In the genomic region with DNA sequence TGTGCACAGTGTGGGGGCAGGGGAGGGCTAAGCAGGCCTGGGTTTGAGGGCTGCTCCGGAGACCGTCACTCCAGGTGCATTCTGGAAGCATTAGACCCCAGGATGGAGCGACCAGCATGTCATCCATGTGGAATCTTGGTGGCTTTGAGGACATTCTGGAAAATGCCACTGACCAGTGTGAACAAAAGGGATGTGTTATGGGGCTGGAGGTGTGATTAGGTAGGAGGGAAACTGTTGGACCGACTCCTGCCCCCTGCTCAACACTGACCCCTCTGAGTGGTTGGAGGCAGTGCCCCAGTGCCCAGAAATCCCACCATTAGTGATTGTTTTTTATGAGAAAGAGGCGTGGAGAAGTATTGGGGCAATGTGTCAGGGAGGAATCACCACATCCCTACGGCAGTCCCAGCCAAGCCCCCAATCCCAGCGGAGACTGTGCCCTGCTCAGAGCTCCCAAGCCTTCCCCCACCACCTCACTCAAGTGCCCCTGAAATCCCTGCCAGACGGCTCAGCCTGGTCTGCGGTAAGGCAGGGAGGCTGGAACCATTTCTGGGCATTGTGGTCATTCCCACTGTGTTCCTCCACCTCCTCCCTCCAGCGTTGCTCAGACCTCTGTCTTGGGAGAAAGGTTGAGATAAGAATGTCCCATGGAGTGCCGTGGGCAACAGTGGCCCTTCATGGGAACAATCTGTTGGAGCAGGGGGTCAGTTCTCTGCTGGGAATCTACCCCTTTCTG, we compare ENCODE assay signal across 1 cellular context.
TF ChIP-seq lines count a peak whose summit lies in the region.

No MANE protein-coding gene starts in this region.

TF ChIP-seq in HepG2, 621 proteins besides CTCF, POLR2A, EP300 and RAD21 (continued from another document and continues in another):
- TF ChIP-seq, protein P1, sequence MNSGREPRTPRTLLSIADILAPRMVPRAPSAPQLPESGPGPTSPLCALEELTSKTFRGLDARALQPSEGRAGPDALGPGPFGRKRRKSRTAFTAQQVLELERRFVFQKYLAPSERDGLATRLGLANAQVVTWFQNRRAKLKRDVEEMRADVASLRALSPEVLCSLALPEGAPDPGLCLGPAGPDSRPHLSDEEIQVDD (CRISPR knock-in tag; IDR thresholded peaks at IDR 0.05; ENCODE audit: borderline replicate concordance): no peak
- peak; percentile 47 for TF ChIP-seq RBM39 (IDR thresholded peaks at IDR 0.05; ENCODE audit: low read depth, low read length, poor library complexity, severe bottlenecking)
- TF ChIP-seq, protein P2, sequence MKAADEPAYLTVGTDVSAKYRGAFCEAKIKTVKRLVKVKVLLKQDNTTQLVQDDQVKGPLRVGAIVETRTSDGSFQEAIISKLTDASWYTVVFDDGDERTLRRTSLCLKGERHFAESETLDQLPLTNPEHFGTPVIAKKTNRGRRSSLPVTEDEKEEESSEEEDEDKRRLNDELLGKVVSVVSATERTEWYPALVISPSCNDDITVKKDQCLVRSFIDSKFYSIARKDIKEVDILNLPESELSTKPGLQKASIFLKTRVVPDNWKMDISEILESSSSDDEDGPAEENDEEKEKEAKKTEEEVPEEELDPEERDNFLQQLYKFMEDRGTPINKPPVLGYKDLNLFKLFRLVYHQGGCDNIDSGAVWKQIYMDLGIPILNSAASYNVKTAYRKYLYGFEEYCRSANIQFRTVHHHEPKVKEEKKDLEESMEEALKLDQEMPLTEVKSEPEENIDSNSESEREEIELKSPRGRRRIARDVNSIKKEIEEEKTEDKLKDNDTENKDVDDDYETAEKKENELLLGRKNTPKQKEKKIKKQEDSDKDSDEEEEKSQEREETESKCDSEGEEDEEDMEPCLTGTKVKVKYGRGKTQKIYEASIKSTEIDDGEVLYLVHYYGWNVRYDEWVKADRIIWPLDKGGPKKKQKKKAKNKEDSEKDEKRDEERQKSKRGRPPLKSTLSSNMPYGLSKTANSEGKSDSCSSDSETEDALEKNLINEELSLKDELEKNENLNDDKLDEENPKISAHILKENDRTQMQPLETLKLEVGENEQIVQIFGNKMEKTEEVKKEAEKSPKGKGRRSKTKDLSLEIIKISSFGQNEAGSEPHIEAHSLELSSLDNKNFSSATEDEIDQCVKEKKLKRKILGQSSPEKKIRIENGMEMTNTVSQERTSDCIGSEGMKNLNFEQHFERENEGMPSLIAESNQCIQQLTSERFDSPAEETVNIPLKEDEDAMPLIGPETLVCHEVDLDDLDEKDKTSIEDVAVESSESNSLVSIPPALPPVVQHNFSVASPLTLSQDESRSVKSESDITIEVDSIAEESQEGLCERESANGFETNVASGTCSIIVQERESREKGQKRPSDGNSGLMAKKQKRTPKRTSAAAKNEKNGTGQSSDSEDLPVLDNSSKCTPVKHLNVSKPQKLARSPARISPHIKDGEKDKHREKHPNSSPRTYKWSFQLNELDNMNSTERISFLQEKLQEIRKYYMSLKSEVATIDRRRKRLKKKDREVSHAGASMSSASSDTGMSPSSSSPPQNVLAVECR (CRISPR knock-in tag; IDR thresholded peaks at IDR 0.05; ENCODE audit: borderline replicate concordance): peak; percentile 47; the same call in 1 of the 2 replicates
- TF ChIP-seq GTF2F1 (IDR thresholded peaks at IDR 0.05; ENCODE audit: low read length): no peak
- TF ChIP-seq, protein P3, sequence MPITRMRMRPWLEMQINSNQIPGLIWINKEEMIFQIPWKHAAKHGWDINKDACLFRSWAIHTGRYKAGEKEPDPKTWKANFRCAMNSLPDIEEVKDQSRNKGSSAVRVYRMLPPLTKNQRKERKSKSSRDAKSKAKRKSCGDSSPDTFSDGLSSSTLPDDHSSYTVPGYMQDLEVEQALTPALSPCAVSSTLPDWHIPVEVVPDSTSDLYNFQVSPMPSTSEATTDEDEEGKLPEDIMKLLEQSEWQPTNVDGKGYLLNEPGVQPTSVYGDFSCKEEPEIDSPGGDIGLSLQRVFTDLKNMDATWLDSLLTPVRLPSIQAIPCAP (CRISPR knock-in tag; IDR thresholded peaks at IDR 0.05; ENCODE audit: low read depth): no peak
- TF ChIP-seq ZNF878 (CRISPR knock-in tag; IDR thresholded peaks at IDR 0.05): no peak
- TF ChIP-seq GFI1 (CRISPR knock-in tag; IDR thresholded peaks at IDR 0.05; ENCODE audit: borderline replicate concordance): no peak
- no peak for TF ChIP-seq NFATC3 (CRISPR knock-in tag; IDR thresholded peaks at IDR 0.05)
- TF ChIP-seq BCL6 (CRISPR knock-in tag; IDR thresholded peaks at IDR 0.05): no peak; the same call in 1 of the 2 replicates
- TF ChIP-seq, protein P4, sequence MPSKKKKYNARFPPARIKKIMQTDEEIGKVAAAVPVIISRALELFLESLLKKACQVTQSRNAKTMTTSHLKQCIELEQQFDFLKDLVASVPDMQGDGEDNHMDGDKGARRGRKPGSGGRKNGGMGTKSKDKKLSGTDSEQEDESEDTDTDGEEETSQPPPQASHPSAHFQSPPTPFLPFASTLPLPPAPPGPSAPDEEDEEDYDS (CRISPR knock-in tag; IDR thresholded peaks at IDR 0.05): no peak
- TF ChIP-seq, protein P5, sequence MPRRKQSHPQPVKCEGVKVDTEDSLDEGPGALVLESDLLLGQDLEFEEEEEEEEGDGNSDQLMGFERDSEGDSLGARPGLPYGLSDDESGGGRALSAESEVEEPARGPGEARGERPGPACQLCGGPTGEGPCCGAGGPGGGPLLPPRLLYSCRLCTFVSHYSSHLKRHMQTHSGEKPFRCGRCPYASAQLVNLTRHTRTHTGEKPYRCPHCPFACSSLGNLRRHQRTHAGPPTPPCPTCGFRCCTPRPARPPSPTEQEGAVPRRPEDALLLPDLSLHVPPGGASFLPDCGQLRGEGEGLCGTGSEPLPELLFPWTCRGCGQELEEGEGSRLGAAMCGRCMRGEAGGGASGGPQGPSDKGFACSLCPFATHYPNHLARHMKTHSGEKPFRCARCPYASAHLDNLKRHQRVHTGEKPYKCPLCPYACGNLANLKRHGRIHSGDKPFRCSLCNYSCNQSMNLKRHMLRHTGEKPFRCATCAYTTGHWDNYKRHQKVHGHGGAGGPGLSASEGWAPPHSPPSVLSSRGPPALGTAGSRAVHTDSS (CRISPR knock-in tag; conservative IDR thresholded peaks at IDR 0.05): no peak
- no peak for TF ChIP-seq TBL1XR1 (IDR thresholded peaks at IDR 0.05; ENCODE audit: borderline replicate concordance, low read length, partially characterized antibody)
- TF ChIP-seq SOX5 (CRISPR knock-in tag; IDR thresholded peaks at IDR 0.05; ENCODE audit: borderline replicate concordance): peak; percentile 37
- TF ChIP-seq, protein P6, sequence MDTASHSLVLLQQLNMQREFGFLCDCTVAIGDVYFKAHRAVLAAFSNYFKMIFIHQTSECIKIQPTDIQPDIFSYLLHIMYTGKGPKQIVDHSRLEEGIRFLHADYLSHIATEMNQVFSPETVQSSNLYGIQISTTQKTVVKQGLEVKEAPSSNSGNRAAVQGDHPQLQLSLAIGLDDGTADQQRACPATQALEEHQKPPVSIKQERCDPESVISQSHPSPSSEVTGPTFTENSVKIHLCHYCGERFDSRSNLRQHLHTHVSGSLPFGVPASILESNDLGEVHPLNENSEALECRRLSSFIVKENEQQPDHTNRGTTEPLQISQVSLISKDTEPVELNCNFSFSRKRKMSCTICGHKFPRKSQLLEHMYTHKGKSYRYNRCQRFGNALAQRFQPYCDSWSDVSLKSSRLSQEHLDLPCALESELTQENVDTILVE (CRISPR knock-in tag; IDR thresholded peaks at IDR 0.05): no peak
- no peak; the same call in 1 of the 2 replicates for TF ChIP-seq YEATS4 (CRISPR knock-in tag; IDR thresholded peaks at IDR 0.05; ENCODE audit: borderline replicate concordance)
- TF ChIP-seq, protein P7, sequence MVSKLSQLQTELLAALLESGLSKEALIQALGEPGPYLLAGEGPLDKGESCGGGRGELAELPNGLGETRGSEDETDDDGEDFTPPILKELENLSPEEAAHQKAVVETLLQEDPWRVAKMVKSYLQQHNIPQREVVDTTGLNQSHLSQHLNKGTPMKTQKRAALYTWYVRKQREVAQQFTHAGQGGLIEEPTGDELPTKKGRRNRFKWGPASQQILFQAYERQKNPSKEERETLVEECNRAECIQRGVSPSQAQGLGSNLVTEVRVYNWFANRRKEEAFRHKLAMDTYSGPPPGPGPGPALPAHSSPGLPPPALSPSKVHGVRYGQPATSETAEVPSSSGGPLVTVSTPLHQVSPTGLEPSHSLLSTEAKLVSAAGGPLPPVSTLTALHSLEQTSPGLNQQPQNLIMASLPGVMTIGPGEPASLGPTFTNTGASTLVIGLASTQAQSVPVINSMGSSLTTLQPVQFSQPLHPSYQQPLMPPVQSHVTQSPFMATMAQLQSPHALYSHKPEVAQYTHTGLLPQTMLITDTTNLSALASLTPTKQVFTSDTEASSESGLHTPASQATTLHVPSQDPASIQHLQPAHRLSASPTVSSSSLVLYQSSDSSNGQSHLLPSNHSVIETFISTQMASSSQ (IDR thresholded peaks at IDR 0.05; ENCODE audit: low read depth): no peak
- TF ChIP-seq, protein P7 (CRISPR knock-in tag; IDR thresholded peaks at IDR 0.05; ENCODE audit: borderline replicate concordance): no peak
- no peak for TF ChIP-seq HNRNPK (IDR thresholded peaks at IDR 0.05; ENCODE audit: low read depth, low read length, poor library complexity, severe bottlenecking)
- TF ChIP-seq SOX13 (IDR thresholded peaks at IDR 0.05): no peak; the same call in 1 of the 2 replicates
- TF ChIP-seq SOX13 (CRISPR knock-in tag; conservative IDR thresholded peaks at IDR 0.05 in 1 of 2, IDR thresholded peaks at IDR 0.05 in 1 of 2): no peak
- TF ChIP-seq ZNF761 (CRISPR knock-in tag; conservative IDR thresholded peaks at IDR 0.05): no peak
- 0 out of 2 replicates have a peak, but pooled peaks have one; percentile 11 for TF ChIP-seq ZSCAN9 (CRISPR knock-in tag; IDR thresholded peaks at IDR 0.05; ENCODE audit: borderline replicate concordance)
- TF ChIP-seq HOXA5 (CRISPR knock-in tag; IDR thresholded peaks at IDR 0.05): peak; percentile 12
- no peak for TF ChIP-seq ZNF207 (IDR thresholded peaks at IDR 0.05; ENCODE audit: borderline replicate concordance)
- TF ChIP-seq, protein P8, sequence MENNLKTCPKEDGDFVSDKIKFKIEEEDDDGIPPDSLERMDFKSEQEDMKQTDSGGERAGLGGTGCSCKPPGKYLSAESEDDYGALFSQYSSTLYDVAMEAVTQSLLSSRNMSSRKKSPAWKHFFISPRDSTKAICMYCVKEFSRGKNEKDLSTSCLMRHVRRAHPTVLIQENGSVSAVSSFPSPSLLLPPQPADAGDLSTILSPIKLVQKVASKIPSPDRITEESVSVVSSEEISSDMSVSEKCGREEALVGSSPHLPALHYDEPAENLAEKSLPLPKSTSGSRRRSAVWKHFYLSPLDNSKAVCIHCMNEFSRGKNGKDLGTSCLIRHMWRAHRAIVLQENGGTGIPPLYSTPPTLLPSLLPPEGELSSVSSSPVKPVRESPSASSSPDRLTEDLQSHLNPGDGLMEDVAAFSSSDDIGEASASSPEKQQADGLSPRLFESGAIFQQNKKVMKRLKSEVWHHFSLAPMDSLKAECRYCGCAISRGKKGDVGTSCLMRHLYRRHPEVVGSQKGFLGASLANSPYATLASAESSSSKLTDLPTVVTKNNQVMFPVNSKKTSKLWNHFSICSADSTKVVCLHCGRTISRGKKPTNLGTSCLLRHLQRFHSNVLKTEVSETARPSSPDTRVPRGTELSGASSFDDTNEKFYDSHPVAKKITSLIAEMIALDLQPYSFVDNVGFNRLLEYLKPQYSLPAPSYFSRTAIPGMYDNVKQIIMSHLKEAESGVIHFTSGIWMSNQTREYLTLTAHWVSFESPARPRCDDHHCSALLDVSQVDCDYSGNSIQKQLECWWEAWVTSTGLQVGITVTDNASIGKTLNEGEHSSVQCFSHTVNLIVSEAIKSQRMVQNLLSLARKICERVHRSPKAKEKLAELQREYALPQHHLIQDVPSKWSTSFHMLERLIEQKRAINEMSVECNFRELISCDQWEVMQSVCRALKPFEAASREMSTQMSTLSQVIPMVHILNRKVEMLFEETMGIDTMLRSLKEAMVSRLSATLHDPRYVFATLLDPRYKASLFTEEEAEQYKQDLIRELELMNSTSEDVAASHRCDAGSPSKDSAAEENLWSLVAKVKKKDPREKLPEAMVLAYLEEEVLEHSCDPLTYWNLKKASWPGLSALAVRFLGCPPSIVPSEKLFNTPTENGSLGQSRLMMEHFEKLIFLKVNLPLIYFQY (CRISPR knock-in tag; IDR thresholded peaks at IDR 0.05; ENCODE audit: borderline replicate concordance): no peak; the same call in 1 of the 2 replicates
- TF ChIP-seq FOXK2 (IDR thresholded peaks at IDR 0.05): no peak
- TF ChIP-seq ZNF607 (CRISPR knock-in tag; IDR thresholded peaks at IDR 0.05; ENCODE audit: borderline replicate concordance): peak; percentile 63; the same call in 1 of the 2 replicates
- no peak; the same call in 1 of the 2 replicates for TF ChIP-seq MBD4 (IDR thresholded peaks at IDR 0.05; ENCODE audit: borderline replicate concordance, low read length)
- peak; percentile 52; the same call in 1 of the 2 replicates for TF ChIP-seq ZBTB38 (CRISPR knock-in tag; IDR thresholded peaks at IDR 0.05)
- no peak for TF ChIP-seq ZNF841 (CRISPR knock-in tag; IDR thresholded peaks at IDR 0.05; ENCODE audit: borderline replicate concordance)
- no peak for TF ChIP-seq ATM (IDR thresholded peaks at IDR 0.05; ENCODE audit: borderline replicate concordance)
- TF ChIP-seq, protein P9, sequence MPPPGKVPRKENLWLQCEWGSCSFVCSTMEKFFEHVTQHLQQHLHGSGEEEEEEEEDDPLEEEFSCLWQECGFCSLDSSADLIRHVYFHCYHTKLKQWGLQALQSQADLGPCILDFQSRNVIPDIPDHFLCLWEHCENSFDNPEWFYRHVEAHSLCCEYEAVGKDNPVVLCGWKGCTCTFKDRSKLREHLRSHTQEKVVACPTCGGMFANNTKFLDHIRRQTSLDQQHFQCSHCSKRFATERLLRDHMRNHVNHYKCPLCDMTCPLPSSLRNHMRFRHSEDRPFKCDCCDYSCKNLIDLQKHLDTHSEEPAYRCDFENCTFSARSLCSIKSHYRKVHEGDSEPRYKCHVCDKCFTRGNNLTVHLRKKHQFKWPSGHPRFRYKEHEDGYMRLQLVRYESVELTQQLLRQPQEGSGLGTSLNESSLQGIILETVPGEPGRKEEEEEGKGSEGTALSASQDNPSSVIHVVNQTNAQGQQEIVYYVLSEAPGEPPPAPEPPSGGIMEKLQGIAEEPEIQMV (CRISPR knock-in tag; IDR thresholded peaks at IDR 0.05; ENCODE audit: low read depth): no peak
- no peak for TF ChIP-seq ZSCAN30 (CRISPR knock-in tag; IDR thresholded peaks at IDR 0.05)
- TF ChIP-seq SIN3A (IDR thresholded peaks at IDR 0.05; ENCODE audit: borderline replicate concordance, low read depth, low read length): no peak
- no peak; the same call in 1 of the 2 replicates for TF ChIP-seq ZKSCAN5 (CRISPR knock-in tag; IDR thresholded peaks at IDR 0.05)
- TF ChIP-seq SALL2 (CRISPR knock-in tag; IDR thresholded peaks at IDR 0.05): no peak
